ENCODE assay signal across 20 cellular contexts in the genomic region with DNA sequence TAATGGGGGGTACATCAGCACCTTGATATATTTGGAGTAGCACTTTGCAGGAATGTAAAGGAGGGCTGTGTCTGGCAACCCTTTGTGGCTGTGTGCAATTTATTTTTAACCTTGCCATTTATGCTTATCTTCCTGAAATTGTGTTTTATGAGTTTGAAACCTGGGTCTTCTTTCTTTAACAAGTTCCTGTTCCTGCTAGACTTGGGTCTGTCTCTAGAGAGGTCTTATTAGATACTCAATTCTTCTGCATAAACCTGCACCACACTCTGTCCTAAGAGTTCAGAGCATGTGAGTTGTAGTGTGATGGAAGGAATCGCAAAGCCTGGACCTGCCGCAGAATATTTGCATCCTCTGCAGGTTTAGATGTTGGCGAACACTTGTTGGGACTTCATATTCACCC.
DNase-seq lines count a peak whose midpoint lies in the region; ATAC-seq and TF ChIP-seq lines count a peak whose summit lies in the region.
"Had no signal": no experiment of that assay in that cellular context is flagged by ENCODE, and none has a peak within 500 bp of the region (broad histone marks: within the 10 kb centered on the region; RNA-seq: fewer than 3 reads in every experiment).

No MANE protein-coding gene starts in this region.

- H3K27me3 ChIP-seq in neural cell (ENCODE audit: insufficient read depth, low read depth, low read length) = no peaks in the 10 kb centered on the region

- H3K9me2 ChIP-seq in neural cell (ENCODE audit: insufficient read depth, low read length) = no peaks in the 10 kb centered on the region

- no peaks in the 10 kb centered on the region for H3K9me3 Mint-ChIP-seq in IgD-negative memory B cell
- H3K9me3 Mint-ChIP-seq in activated B cell treated with CpG ODN at 0.5 μM for 24 hours = no peaks in the 10 kb centered on the region
- H3K9me3 Mint-ChIP-seq: activated CD4-positive, alpha-beta memory T cell treated with anti-CD3 and anti-CD28 coated beads for 36 hours; T-helper 2 cell treated with Interferon-gamma antibody and Interleukin-4, amounts not matched to agents 5 μg/mL and 100 μg/mL, for 36 hours had no signal

- H3K4me2 ChIP-seq in neural cell (ENCODE audit: low read length) = peak overlapping the region; percentile 79

- DNase-seq in CD1c-positive myeloid dendritic cell (ENCODE audit: extremely low spot score) (peak; percentile 51), activated B cell treated with CpG ODN at 0.5 μM for 24 hours (no peak), iPS-NIHi7 (ENCODE audit: extremely low spot score) (no peak), mucosa of descending colon (no peak), posterior vena cava (ENCODE audit: low spot score) (no peak)
- DNase-seq: activated CD4-positive, alpha-beta memory T cell treated with anti-CD3 and anti-CD28 coated beads for 36 hours; activated gamma-delta T cell treated with Interleukin-2 at 50 U/mL for 16 hours; left colon; NCI-H1417 treated with DMSO at 0.1 percent for 48 hours; NCI-H2107; NCI-H510A; stimulated activated CD4-positive, alpha-beta T cell treated with anti-CD3 and anti-CD28 coated beads, Interleukin-2, amount 100 ng/mL, for 24 hours; stimulated activated naive B cell treated with anti-CD40 and anti-IgM and Interleukin-4, amounts not matched to agents 10 μg/mL and 1 μg/mL and 100 μg/mL, for 72 hours had no signal

- H3K27ac Mint-ChIP-seq in IgD-negative memory B cell = peak overlapping the region in 2 of 3 donors; percentile 69 to 72
- H3K27ac Mint-ChIP-seq in activated B cell treated with CpG ODN at 0.5 μM for 24 hours = peak overlapping the region; percentile 50
- H3K27ac Mint-ChIP-seq: activated CD4-positive, alpha-beta memory T cell treated with anti-CD3 and anti-CD28 coated beads for 36 hours had no signal

- H3K4me1 Mint-ChIP-seq in IgD-negative memory B cell = peaks cover 44 to 64% (median 48%) of the 10 kb centered on the region in 3 donors
- H3K4me1 Mint-ChIP-seq in activated B cell treated with CpG ODN at 0.5 μM for 24 hours = peaks cover 90% of the 10 kb centered on the region

- peak overlapping the region; percentile 63 for H3K9ac ChIP-seq in neural cell (ENCODE audit: low read length)

- no peaks in the 10 kb centered on the region for H3K36me3 ChIP-seq in neural cell (ENCODE audit: insufficient read depth, low read length)
- no peaks in the 10 kb centered on the region for H3K36me3 ChIP-seq in mucosa of descending colon (ENCODE audit: low read depth)
- H3K36me3 ChIP-seq: thoracic aorta had no signal

- ATAC-seq in activated B cell treated with CpG ODN at 0.5 μM for 24 hours (ENCODE audit: low read depth) = no peak
- no peak for ATAC-seq in mucosa of descending colon
- ATAC-seq: SK-N-SH treated with all-trans-retinoic acid at 6 μM for 48 hours had no signal

- no peak overlapping the region for H2AFZ ChIP-seq in neural cell (ENCODE audit: low read depth, low read length)

- no peak for TF ChIP-seq RAD21 in neural cell (conservative IDR thresholded peaks at IDR 0.05)

- H3K27me3 Mint-ChIP-seq in IgD-negative memory B cell (no peaks in the 10 kb centered on the region), activated B cell treated with CpG ODN at 0.5 μM for 24 hours (no peaks in the 10 kb centered on the region)
- H3K27me3 Mint-ChIP-seq: activated CD4-positive, alpha-beta memory T cell treated with anti-CD3 and anti-CD28 coated beads for 36 hours; stimulated activated naive B cell treated with anti-CD40 and anti-IgM and Interleukin-4, amounts not matched to agents 10 μg/mL and 1 μg/mL and 100 μg/mL, for 72 hours had no signal

- H3K4me3 Mint-ChIP-seq in IgD-negative memory B cell (peak overlapping the region in 3 of 4 donors; percentile 46 to 83 (median 82)), activated B cell treated with CpG ODN at 0.5 μM for 24 hours (peak overlapping the region; percentile 15)
- H3K4me3 Mint-ChIP-seq: activated CD4-positive, alpha-beta memory T cell treated with anti-CD3 and anti-CD28 coated beads for 36 hours had no signal

- CTCF ChIA-PET in activated B cell treated with CpG ODN at 0.5 μM for 24 hours (lab: Charles Lee) = interaction anchor here (0.7 kb wide), 1 partner anchor 11 kb away, joined by 3 read pairs; no protein-coding TSS in a partner anchor

- peaks cover 71% of the 10 kb centered on the region for H3K79me2 ChIP-seq in neural cell (replicated peaks; ENCODE audit: insufficient read depth, low read length)

- no peaks in the 10 kb centered on the region for H3F3A ChIP-seq in neural cell (ENCODE audit: insufficient read depth, low read length, poor library complexity, severe bottlenecking)

- no peak for TF ChIP-seq EP300 in neural cell (conservative IDR thresholded peaks at IDR 0.05; ENCODE audit: poor library complexity, severe bottlenecking)

- intact Hi-C loops in activated B cell treated with CpG ODN at 0.5 μM for 24 hours (cut with micrococcal nuclease) (no loop called here), mucosa of descending colon (cut with DNase I, micrococcal nuclease) (no loop called here), posterior vena cava (cut with DNase I) (no loop called here)

- POLR2A ChIA-PET in activated B cell treated with CpG ODN at 0.5 μM for 24 hours (lab: Charles Lee) = no interaction called here

- H3K4me3 ChIP-seq in neural cell (ENCODE audit: low read length) (peak overlapping the region; percentile 52), mucosa of descending colon (no peak overlapping the region)
- H3K4me3 ChIP-seq: skin epidermis, thoracic aorta had no signal

- no peaks in the 10 kb centered on the region for H4K20me1 ChIP-seq in neural cell (ENCODE audit: insufficient read depth)

- TF ChIP-seq CTCF in activated B cell treated with CpG ODN at 0.5 μM for 24 hours (IDR thresholded peaks at IDR 0.05) (no peak), neural cell (IDR thresholded peaks at IDR 0.05; ENCODE audit: poor library complexity, severe bottlenecking) (no peak), mucosa of descending colon (IDR thresholded peaks at IDR 0.05) (no peak)

- H3K4me1 ChIP-seq in mucosa of descending colon (ENCODE audit: low read depth) = peaks cover 8% of the 10 kb centered on the region

- H3K36me3 Mint-ChIP-seq in IgD-negative memory B cell = peaks cover 4% of the 10 kb centered on the region
- peaks cover 14% of the 10 kb centered on the region for H3K36me3 Mint-ChIP-seq in activated B cell treated with CpG ODN at 0.5 μM for 24 hours (ENCODE audit: low read depth)

- H3K27ac ChIP-seq in neural cell (ENCODE audit: low read length) = peak overlapping the region; percentile 94
- H3K27ac ChIP-seq: RWPE1, skin epidermis, thoracic aorta had no signal

- H3K9me3 ChIP-seq in neural cell (ENCODE audit: low read length) (no peaks in the 10 kb centered on the region), mucosa of descending colon (no peaks in the 10 kb centered on the region)
- H3K9me3 ChIP-seq: thoracic aorta had no signal

TF ChIP-seq in neural cell, 6 proteins besides CTCF, POLR2A, EP300 and RAD21:
- TF ChIP-seq, protein P1, sequence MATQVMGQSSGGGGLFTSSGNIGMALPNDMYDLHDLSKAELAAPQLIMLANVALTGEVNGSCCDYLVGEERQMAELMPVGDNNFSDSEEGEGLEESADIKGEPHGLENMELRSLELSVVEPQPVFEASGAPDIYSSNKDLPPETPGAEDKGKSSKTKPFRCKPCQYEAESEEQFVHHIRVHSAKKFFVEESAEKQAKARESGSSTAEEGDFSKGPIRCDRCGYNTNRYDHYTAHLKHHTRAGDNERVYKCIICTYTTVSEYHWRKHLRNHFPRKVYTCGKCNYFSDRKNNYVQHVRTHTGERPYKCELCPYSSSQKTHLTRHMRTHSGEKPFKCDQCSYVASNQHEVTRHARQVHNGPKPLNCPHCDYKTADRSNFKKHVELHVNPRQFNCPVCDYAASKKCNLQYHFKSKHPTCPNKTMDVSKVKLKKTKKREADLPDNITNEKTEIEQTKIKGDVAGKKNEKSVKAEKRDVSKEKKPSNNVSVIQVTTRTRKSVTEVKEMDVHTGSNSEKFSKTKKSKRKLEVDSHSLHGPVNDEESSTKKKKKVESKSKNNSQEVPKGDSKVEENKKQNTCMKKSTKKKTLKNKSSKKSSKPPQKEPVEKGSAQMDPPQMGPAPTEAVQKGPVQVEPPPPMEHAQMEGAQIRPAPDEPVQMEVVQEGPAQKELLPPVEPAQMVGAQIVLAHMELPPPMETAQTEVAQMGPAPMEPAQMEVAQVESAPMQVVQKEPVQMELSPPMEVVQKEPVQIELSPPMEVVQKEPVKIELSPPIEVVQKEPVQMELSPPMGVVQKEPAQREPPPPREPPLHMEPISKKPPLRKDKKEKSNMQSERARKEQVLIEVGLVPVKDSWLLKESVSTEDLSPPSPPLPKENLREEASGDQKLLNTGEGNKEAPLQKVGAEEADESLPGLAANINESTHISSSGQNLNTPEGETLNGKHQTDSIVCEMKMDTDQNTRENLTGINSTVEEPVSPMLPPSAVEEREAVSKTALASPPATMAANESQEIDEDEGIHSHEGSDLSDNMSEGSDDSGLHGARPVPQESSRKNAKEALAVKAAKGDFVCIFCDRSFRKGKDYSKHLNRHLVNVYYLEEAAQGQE (IDR thresholded peaks at IDR 0.05; ENCODE audit: borderline replicate concordance) = no peak
- TF ChIP-seq SMC3 (conservative IDR thresholded peaks at IDR 0.05; ENCODE audit: poor library complexity) (no peak), MXI1 (conservative IDR thresholded peaks at IDR 0.05; ENCODE audit: poor library complexity, severe bottlenecking) (no peak), POLR2AphosphoS5 (IDR thresholded peaks at IDR 0.05) (no peak), EZH2 (IDR thresholded peaks at IDR 0.05; ENCODE audit: borderline replicate concordance, insufficient read depth, low read length, poor library complexity, severe bottlenecking) (no peak), TAF1 (IDR thresholded peaks at IDR 0.05; ENCODE audit: low read depth) (no peak)
